In the genomic region with DNA sequence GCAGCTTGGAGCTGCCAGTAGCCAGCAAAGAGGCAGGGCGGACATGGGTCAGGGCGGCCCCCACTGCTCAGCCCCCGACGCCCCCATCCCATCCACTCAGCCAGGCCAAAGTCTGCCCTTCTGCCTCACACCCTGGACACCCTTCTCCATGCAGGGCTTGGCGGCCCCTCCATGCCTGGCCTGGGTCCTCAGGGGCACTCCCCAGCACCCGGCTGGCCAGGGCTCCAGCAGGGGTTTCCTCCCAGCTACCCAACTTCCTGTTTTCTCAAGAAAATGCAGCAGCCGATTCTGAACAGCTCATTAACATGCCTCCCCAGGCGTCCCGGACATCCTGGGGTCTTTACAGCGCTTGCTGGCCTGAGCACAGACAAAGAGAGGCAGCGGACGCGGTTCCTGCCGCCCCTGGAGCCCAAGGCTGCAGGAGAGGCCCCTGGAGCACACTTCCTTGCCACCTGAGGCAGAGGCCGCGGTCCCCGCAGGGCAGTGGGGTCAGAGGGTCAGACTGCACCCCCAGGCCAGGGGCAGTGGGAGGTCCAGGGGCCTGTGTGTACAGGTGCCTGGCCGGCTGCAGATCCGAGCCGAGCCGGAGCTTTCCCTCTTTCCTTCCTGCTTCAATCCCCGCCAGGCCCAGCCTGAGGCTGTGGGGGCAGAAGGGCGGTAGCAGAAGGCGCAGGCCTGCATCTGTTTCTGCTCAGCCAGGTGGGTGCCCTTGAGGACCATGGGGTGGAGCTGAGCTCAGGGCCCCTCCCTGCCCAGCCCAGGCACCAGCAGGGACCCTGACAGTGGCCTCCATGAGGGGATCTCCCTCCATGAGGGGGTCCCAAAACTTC, we compare ENCODE assay signal across 9 cellular contexts. TPM values are rescaled to one million over a fixed set of nuclear protein-coding genes. Genes with fewer than 3 reads are reported as not detected.
DNase-seq lines count a peak whose midpoint lies in the region; ATAC-seq and TF ChIP-seq lines count a peak whose summit lies in the region.
"Had no signal": no experiment of that assay in that cellular context is flagged by ENCODE, and none has a peak within 500 bp of the region (broad histone marks: within the 10 kb centered on the region; RNA-seq: fewer than 3 reads in every experiment).

No MANE protein-coding gene starts in this region.

- peak; percentile 42 to 45 for ATAC-seq in activated T-cell treated with anti-CD3 and anti-CD28 coated beads, Interleukin-2, amount 50 U/mL, for 4 hours
- peak; percentile 54 to 80 (median 71) for ATAC-seq in T-cell (replicated peaks in 1 of 4)
- ATAC-seq in right cardiac atrium: peak in 1 of 2 donors; percentile 7
- ATAC-seq in HG03139 (IDR thresholded peaks at IDR 0.05; ENCODE audit: unreplicated experiment): no peak

- no peak for TF ChIP-seq POLR2A in stomach (IDR thresholded peaks at IDR 0.05)

- 55% methylated on average over 24 of the region's 24 CpGs for WGBS in right cardiac atrium
- 68 to 79% (median 70%) methylated on average over 10 to 24 of the region's 24 CpGs for WGBS in stomach, 5 donors

- no peak for TF ChIP-seq EP300 in stomach (IDR thresholded peaks at IDR 0.05)

- intact Hi-C loops in right cardiac atrium (cut with DNase I): loop anchor here in 1 of 4 donors (10.0 kb wide), 1 partner anchor 54 kb away; no protein-coding TSS in a partner anchor
- intact Hi-C loops in stomach (cut with DNase I; ENCODE audit: low total_unique reads): no loop called here

- DNase-seq in activated T-cell treated with anti-CD3 and anti-CD28 coated beads, Interleukin-2, amount 50 U/mL, for 4 hours: no peak
- DNase-seq in activated T-cell treated with anti-CD3 and anti-CD28 coated beads for 4 hours (no peak), T-cell (peak in 4 of 34 experiments; percentile 4 to 62 (median 20)), right cardiac atrium (peak in 2 of 3 donors; percentile 62 to 70), stomach (peak; percentile 23), amniotic stem cell (lab: John Stamatoyannopoulos, UW) (no peak), H4 (ENCODE audit: low spot score) (no peak)

- no peak for TF ChIP-seq CTCF in stomach (IDR thresholded peaks at IDR 0.05)

- peaks cover 14% of the 10 kb centered on the region for H3K27me3 Mint-ChIP-seq in activated T-cell treated with anti-CD3 and anti-CD28 coated beads, Interleukin-2, amount 50 U/mL, for 4 hours (ENCODE audit: low read depth)
- peaks cover 4 to 19% of the 10 kb centered on the region in 2 donors for H3K27me3 Mint-ChIP-seq in T-cell

- H3K9me3 Mint-ChIP-seq in activated T-cell treated with anti-CD3 and anti-CD28 coated beads, Interleukin-2, amount 50 U/mL, for 4 hours: no peaks in the 10 kb centered on the region
- H3K9me3 Mint-ChIP-seq in T-cell: no peaks in the 10 kb centered on the region

- H3K27me3 ChIP-seq in right cardiac atrium (ENCODE audit: control insufficient read depth, insufficient read depth) (no peaks in the 10 kb centered on the region), stomach (peaks cover 0 to 28% (median 10%) of the 10 kb centered on the region in 3 donors)

- H3K36me3 ChIP-seq in stomach: no peaks in the 10 kb centered on the region

- CTCF ChIA-PET in T-cell (lab: Charles Lee): no interaction called here

- peak overlapping the region; percentile 59 to 75 for H3K27ac Mint-ChIP-seq in T-cell

- no peaks in the 10 kb centered on the region for H3K9me3 ChIP-seq in right cardiac atrium (ENCODE audit: control insufficient read depth, low read length)
- H3K9me3 ChIP-seq in stomach: no peaks in the 10 kb centered on the region

- H3K36me3 Mint-ChIP-seq in activated T-cell treated with anti-CD3 and anti-CD28 coated beads, Interleukin-2, amount 50 U/mL, for 4 hours (ENCODE audit: insufficient read depth): no peaks in the 10 kb centered on the region
- no peaks in the 10 kb centered on the region for H3K36me3 Mint-ChIP-seq in T-cell

- peaks cover 8% of the 10 kb centered on the region for H3K4me1 Mint-ChIP-seq in activated T-cell treated with anti-CD3 and anti-CD28 coated beads, Interleukin-2, amount 50 U/mL, for 4 hours (ENCODE audit: low read depth)
- peaks cover 0 to 15% (median 6%) of the 10 kb centered on the region in 3 donors for H3K4me1 Mint-ChIP-seq in T-cell

- H3K4me3 Mint-ChIP-seq in activated T-cell treated with anti-CD3 and anti-CD28 coated beads, Interleukin-2, amount 50 U/mL, for 4 hours: no peak overlapping the region
- H3K4me3 Mint-ChIP-seq in T-cell: peak overlapping the region in 1 of 3 donors; percentile 57

- H3K4me1 ChIP-seq in right cardiac atrium (ENCODE audit: control insufficient read depth, insufficient read depth, low read length) (no peaks in the 10 kb centered on the region), stomach (peaks cover 9 to 22% (median 12%) of the 10 kb centered on the region in 4 donors)

- H3K4me3 ChIP-seq in right cardiac atrium (ENCODE audit: low read length) (no peak overlapping the region), stomach (no peak overlapping the region)

- POLR2A ChIA-PET in T-cell (lab: Charles Lee): no interaction called here

- H3K27ac ChIP-seq in right cardiac atrium (ENCODE audit: low read length): no peak overlapping the region
- H3K27ac ChIP-seq in stomach: peak overlapping the region in 2 of 5 donors; percentile 8 to 32
- H3K27ac ChIP-seq: VCaP had no signal

RNA-seq across cellular contexts. Expression of a gene that starts 18.7 kb away (rescaled TPM):
- total RNA-seq in activated T-cell treated with anti-CD3 and anti-CD28 coated beads, Interleukin-2, amount 50 U/mL, for 4 hours: 10 to 100 TPM in 2 of 3 donors, 1 to 10 TPM in 1; 7.6 to 15.6 (median 11.6) TPM
- total RNA-seq in T-cell: 1 to 10 TPM in 4 of 5 donors, under 1 TPM in 1; 0.55 to 2.7 (median 1.7) TPM
- 10 to 100 TPM in 1 of 4 donors, 1 to 10 TPM in 3; 4.5 to 14.5 (median 7.9) TPM for total RNA-seq in right cardiac atrium
- 4.2 TPM for polyA plus RNA-seq in right cardiac atrium
- total RNA-seq in stomach: 100 to 1,000 TPM in 1 of 5 donors, 10 to 100 TPM in 2, 1 to 10 TPM in 2; 1.2 to 323 (median 14.6) TPM
- 1 to 10 TPM; 1.5 to 2.7 (median 2.0) TPM for polyA plus RNA-seq in stomach
- total RNA-seq in H4 (2014; rRNA removed; shearing (Covaris generic)): 0.37 TPM in 1 of 2 replicates, not detected in the other

RNA-seq across cellular contexts. Expression of a gene that starts 43.2 kb away (rescaled TPM):
- 1 to 10 TPM; 3.2 to 4.0 (median 3.6) TPM for total RNA-seq in activated T-cell treated with anti-CD3 and anti-CD28 coated beads, Interleukin-2, amount 50 U/mL, for 4 hours
- total RNA-seq in T-cell (1 to 10 TPM; 2.2 to 5.6 (median 3.2) TPM), right cardiac atrium (10 to 100 TPM; 10.9 to 17.2 (median 13.1) TPM), stomach (100 to 1,000 TPM in 1 of 5 donors, 10 to 100 TPM in 3, 1 to 10 TPM in 1; 9.9 to 180 (median 29.9) TPM)
- polyA plus RNA-seq in right cardiac atrium (6.2 TPM), stomach (1 to 10 TPM; 5.9 to 8.9 (median 6.0) TPM)
- 0.37 and 1.3 TPM in 2 replicates for total RNA-seq in H4 (2014; rRNA removed; shearing (Covaris generic))

Comparison
In these comparisons a context has a peak if more than half of its experiments do, and no peak if none do; other contexts are left out.
1. DNase-seq: peak in right cardiac atrium (2 of 3) and stomach (single experiment); none in activated T-cell treated with anti-CD3 and anti-CD28 coated beads, Interleukin-2, amount 50 U/mL, for 4 hours (single experiment), activated T-cell treated with anti-CD3 and anti-CD28 coated beads for 4 hours (single experiment), amniotic stem cell (single experiment) and H4 (single experiment).